ENCODE assay signal across 8 cellular contexts in the genomic region with DNA sequence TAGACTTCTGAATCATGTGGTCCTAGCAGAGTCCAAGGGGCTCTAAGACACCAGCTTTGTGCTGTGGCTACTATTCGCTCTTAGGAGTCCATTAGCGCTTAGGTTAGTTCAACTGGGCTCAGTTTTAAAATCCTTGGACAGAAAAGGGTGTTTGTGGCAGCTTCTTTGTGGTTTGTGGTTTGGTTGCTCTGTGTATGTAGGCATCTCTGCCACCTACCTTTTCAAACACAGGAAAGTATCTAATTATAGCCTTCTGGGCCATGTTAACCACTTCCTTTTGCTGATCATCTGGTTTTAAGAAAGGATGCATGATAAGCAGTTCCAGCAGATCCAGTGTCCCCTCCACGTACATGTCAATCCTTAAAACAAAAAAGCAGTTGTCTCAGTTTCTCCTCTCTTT. TPM values are rescaled to one million over a fixed set of nuclear protein-coding genes. Genes with fewer than 3 reads are reported as not detected.
DNase-seq lines count a peak whose midpoint lies in the region; ATAC-seq lines count a peak whose summit lies in the region.

No MANE protein-coding gene starts in this region.

- peak overlapping the region; percentile 37 for H3K4me3 Mint-ChIP-seq in activated naive CD4-positive, alpha-beta T cell treated with anti-CD3 and anti-CD28 coated beads, Interleukin-2, amount 10 ng/mL, durations not matched to agents 7 days and 5 days

- ATAC-seq in GM19452 (IDR thresholded peaks at IDR 0.05; ENCODE audit: unreplicated experiment) (peak; percentile 82), HG03571 (IDR thresholded peaks at IDR 0.05; ENCODE audit: unreplicated experiment) (peak; percentile 69), sciatic nerve (no peak)

- H3K27ac Mint-ChIP-seq in activated naive CD4-positive, alpha-beta T cell treated with anti-CD3 and anti-CD28 coated beads, Interleukin-2, amount 10 ng/mL, durations not matched to agents 7 days and 5 days, result peak overlapping the region; percentile 82

- H3K27me3 Mint-ChIP-seq in activated naive CD4-positive, alpha-beta T cell treated with anti-CD3 and anti-CD28 coated beads, Interleukin-2, amount 10 ng/mL, durations not matched to agents 7 days and 5 days, result peaks cover 44% of the 10 kb centered on the region

- intact Hi-C loops in sciatic nerve (cut with DNase I), result no loop called here

- DNase-seq in CD1c-positive myeloid dendritic cell (ENCODE audit: extremely low spot score) (peak; percentile 25), GM03348 (ENCODE audit: low spot score) (no peak), sciatic nerve (ENCODE audit: low spot score) (no peak), AG20443 (ENCODE audit: low spot score) (no peak), medulla oblongata (ENCODE audit: extremely low spot score) (no peak)
- DNase-seq in activated naive CD4-positive, alpha-beta T cell treated with anti-CD3 and anti-CD28 coated beads, Interleukin-2, amount 10 ng/mL, durations not matched to agents 7 days and 5 days, result peak; percentile 73

- peaks cover 27% of the 10 kb centered on the region for H3K36me3 Mint-ChIP-seq in activated naive CD4-positive, alpha-beta T cell treated with anti-CD3 and anti-CD28 coated beads, Interleukin-2, amount 10 ng/mL, durations not matched to agents 7 days and 5 days

- CTCF ChIA-PET in activated naive CD4-positive, alpha-beta T cell treated with anti-CD3 and anti-CD28 coated beads, Interleukin-2, amount 10 ng/mL, durations not matched to agents 7 days and 5 days (lab: Charles Lee), result interaction anchor here (0.9 to 1.0 kb wide), 2 partner anchors 11 to 168 kb away, joined by 3 to 5 read pairs; partner anchors contain the start of gene GSTA4

- H3K9me3 Mint-ChIP-seq in activated naive CD4-positive, alpha-beta T cell treated with anti-CD3 and anti-CD28 coated beads, Interleukin-2, amount 10 ng/mL, durations not matched to agents 7 days and 5 days, result no peaks in the 10 kb centered on the region

- peaks cover 46% of the 10 kb centered on the region for H3K4me1 Mint-ChIP-seq in activated naive CD4-positive, alpha-beta T cell treated with anti-CD3 and anti-CD28 coated beads, Interleukin-2, amount 10 ng/mL, durations not matched to agents 7 days and 5 days

RNA-seq across cellular contexts. Expression of gene GSTA4, which starts 10.8 kb away (rescaled TPM):
- total RNA-seq in sciatic nerve, result 24.1 TPM

Comparison
In these comparisons a context has a peak if more than half of its experiments do, and no peak if none do; other contexts are left out.
1. DNase-seq: peak in CD1c-positive myeloid dendritic cell (single experiment) and activated naive CD4-positive, alpha-beta T cell treated with anti-CD3 and anti-CD28 coated beads, Interleukin-2, amount 10 ng/mL, durations not matched to agents 7 days and 5 days (single experiment); none in GM03348 (single experiment), sciatic nerve (single experiment), AG20443 (single experiment) and medulla oblongata (single experiment).